In the genomic region with DNA sequence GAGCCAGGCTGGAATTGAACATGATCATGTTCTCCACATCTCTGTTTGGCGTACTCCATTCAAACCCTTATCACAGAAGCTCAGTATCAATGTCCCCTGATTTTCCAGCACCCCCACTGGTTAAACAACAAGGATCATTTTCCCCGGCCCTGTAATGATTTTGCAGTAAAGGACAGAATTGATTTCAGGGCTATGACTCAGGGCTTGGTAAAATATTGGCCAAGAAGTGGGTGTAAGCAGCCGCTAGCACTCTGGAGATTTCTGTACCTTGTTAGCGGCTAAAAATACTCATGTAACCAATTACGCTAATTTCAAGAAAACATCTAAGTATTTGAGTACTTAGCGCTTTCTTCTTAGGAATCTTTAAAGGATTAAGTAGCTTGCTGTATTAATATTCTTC, we compare ENCODE assay signal across 21 cellular contexts.
DNase-seq lines count a peak whose midpoint lies in the region; ATAC-seq and TF ChIP-seq lines count a peak whose summit lies in the region.
"Had no signal": no experiment of that assay in that cellular context is flagged by ENCODE, and none has a peak within 500 bp of the region (broad histone marks: within the 10 kb centered on the region; RNA-seq: fewer than 3 reads in every experiment).

No MANE protein-coding gene starts in this region.

- H3K4me3 Mint-ChIP-seq in naive thymus-derived CD8-positive, alpha-beta T cell = no peak overlapping the region
- no peak overlapping the region for H3K4me3 Mint-ChIP-seq in stimulated activated naive CD8-positive, alpha-beta T cell treated with anti-CD3 and anti-CD28 coated beads, Interleukin-15, amount 100 ng/mL, for 72 hours
- H3K4me3 Mint-ChIP-seq: CD14-positive monocyte; CD8-positive, alpha-beta memory T cell had no signal

- WGBS in hepatocyte (ENCODE audit: low lambda C conversion rate, missing lambda C conversion rate) = 78% methylated on average over 6 of the region's 6 CpGs

- peak overlapping the region; percentile 28 for H3K27ac ChIP-seq in hepatocyte
- H3K27ac ChIP-seq: HL-60, SJSA1 had no signal

- H3K27me3 ChIP-seq in hepatocyte = no peaks in the 10 kb centered on the region
- H3K27me3 ChIP-seq: BE2C, SJSA1 had no signal

- no peaks in the 10 kb centered on the region for H3K36me3 Mint-ChIP-seq in naive thymus-derived CD8-positive, alpha-beta T cell
- H3K36me3 Mint-ChIP-seq: CD14-positive monocyte; CD8-positive, alpha-beta memory T cell had no signal

- no peaks in the 10 kb centered on the region for H3K9me2 ChIP-seq in hepatocyte (replicated peaks; ENCODE audit: insufficient read depth)

- H3K27ac Mint-ChIP-seq in naive thymus-derived CD8-positive, alpha-beta T cell = no peak overlapping the region
- H3K27ac Mint-ChIP-seq in stimulated activated naive CD8-positive, alpha-beta T cell treated with anti-CD3 and anti-CD28 coated beads, Interleukin-15, amount 100 ng/mL, for 72 hours = no peak overlapping the region
- H3K27ac Mint-ChIP-seq: CD14-positive monocyte had no signal

- no peaks in the 10 kb centered on the region for H3K36me3 ChIP-seq in hepatocyte (replicated peaks; ENCODE audit: insufficient read depth, low read depth)
- H3K36me3 ChIP-seq: BE2C, SJSA1 had no signal

- peaks cover under 1 to 7% (median 4%) of the 10 kb centered on the region in 5 donors for H3K27me3 Mint-ChIP-seq in naive thymus-derived CD8-positive, alpha-beta T cell
- peaks cover 15% of the 10 kb centered on the region for H3K27me3 Mint-ChIP-seq in stimulated activated naive CD8-positive, alpha-beta T cell treated with anti-CD3 and anti-CD28 coated beads, Interleukin-15, amount 100 ng/mL, for 72 hours

- no peaks in the 10 kb centered on the region for H3K79me2 ChIP-seq in hepatocyte

- H4K20me1 ChIP-seq in hepatocyte (ENCODE audit: insufficient read depth, poor library complexity, severe bottlenecking) = no peaks in the 10 kb centered on the region

- ATAC-seq in GM19455 (IDR thresholded peaks at IDR 0.05; ENCODE audit: unreplicated experiment) = no peak
- ATAC-seq in naive thymus-derived CD8-positive, alpha-beta T cell = no peak
- no peak for ATAC-seq in stimulated activated naive CD8-positive, alpha-beta T cell treated with anti-CD3 and anti-CD28 coated beads, Interleukin-15, amount 100 ng/mL, for 72 hours
- ATAC-seq: PC-3, Right ventricle myocardium inferior had no signal

- no peaks in the 10 kb centered on the region for H3K4me1 ChIP-seq in hepatocyte (ENCODE audit: insufficient read depth)
- H3K4me1 ChIP-seq: BE2C, SJSA1 had no signal

- no peaks in the 10 kb centered on the region for H3K9me3 ChIP-seq in hepatocyte (ENCODE audit: low read depth)
- H3K9me3 ChIP-seq: BE2C, SJSA1 had no signal

- POLR2A ChIA-PET in naive thymus-derived CD8-positive, alpha-beta T cell (lab: Charles Lee) = no interaction called here

- no peak overlapping the region for H3K4me3 ChIP-seq in hepatocyte
- H3K4me3 ChIP-seq: SJSA1 had no signal

- DNase-seq in HuH-7.5 (ENCODE audit: low spot score) (peak; percentile 11), hepatocyte (ENCODE audit: low spot score) (peak; percentile 17), mucosa of gallbladder (ENCODE audit: low spot score) (peak; percentile 58)
- DNase-seq in naive thymus-derived CD8-positive, alpha-beta T cell = no peak
- no peak for DNase-seq in activated T-cell treated with anti-CD3 and anti-CD28 coated beads, Interleukin-2, amount 50 U/mL, for 1 hour
- no peak for DNase-seq in stimulated activated naive CD8-positive, alpha-beta T cell treated with anti-CD3 and anti-CD28 coated beads, Interleukin-15, amount 100 ng/mL, for 72 hours
- DNase-seq: BE2C; CD8-positive, alpha-beta memory T cell; DMS79 treated with DMSO at 0.1 percent for 48 hours; H7; Karpas-422; NCI-H2029; NCI-H446; NCI-H774; NK-92 treated with Interleukin-12 subunit alpha and Interleukin-12 subunit beta, amount 100 ng/mL, for 24 hours; PC-3 had no signal

- peak overlapping the region; percentile 47 for H3K4me2 ChIP-seq in hepatocyte

- H3K9me3 Mint-ChIP-seq in naive thymus-derived CD8-positive, alpha-beta T cell = no peaks in the 10 kb centered on the region
- H3K9me3 Mint-ChIP-seq in stimulated activated naive CD8-positive, alpha-beta T cell treated with anti-CD3 and anti-CD28 coated beads, Interleukin-15, amount 100 ng/mL, for 72 hours = peaks cover 0 to 5% of the 10 kb centered on the region in 2 donors
- H3K9me3 Mint-ChIP-seq: CD8-positive, alpha-beta memory T cell had no signal

- H2AFZ ChIP-seq in hepatocyte = no peak overlapping the region

- H3K4me1 Mint-ChIP-seq in naive thymus-derived CD8-positive, alpha-beta T cell = no peaks in the 10 kb centered on the region
- H3K4me1 Mint-ChIP-seq in stimulated activated naive CD8-positive, alpha-beta T cell treated with anti-CD3 and anti-CD28 coated beads, Interleukin-15, amount 100 ng/mL, for 72 hours = no peaks in the 10 kb centered on the region
- H3K4me1 Mint-ChIP-seq: CD8-positive, alpha-beta memory T cell had no signal

- no peak for TF ChIP-seq CTCF in hepatocyte (IDR thresholded peaks at IDR 0.05; ENCODE audit: poor library complexity)

Comparison
In these comparisons a context has a peak if more than half of its experiments do, and no peak if none do; other contexts are left out.
1. DNase-seq: peak in HuH-7.5 (single experiment), hepatocyte (single experiment) and mucosa of gallbladder (single experiment); none in naive thymus-derived CD8-positive, alpha-beta T cell (0 of 10), activated T-cell treated with anti-CD3 and anti-CD28 coated beads, Interleukin-2, amount 50 U/mL, for 1 hour (single experiment) and stimulated activated naive CD8-positive, alpha-beta T cell treated with anti-CD3 and anti-CD28 coated beads, Interleukin-15, amount 100 ng/mL, for 72 hours (0 of 2).